8 cellular contexts compared by ENCODE assay signal in genomic region chr5:171484460-171484899, GRCh38.
A peak's percentile ranks its signal among the peaks of the same experiment; 100 is the strongest.
DNase-seq lines count a peak whose midpoint lies in the region; ATAC-seq and TF ChIP-seq lines count a peak whose summit lies in the region.

No MANE protein-coding gene starts in this region.

- intact Hi-C loops in uterus (cut with DNase I; ENCODE audit: low total_unique reads) (no loop called here), posterior cingulate gyrus (cut with DNase I) (no loop called here)

- H3K9me3 ChIP-seq in uterus = no peaks in the 10 kb centered on the region

- H3K4me1 ChIP-seq in uterus = no peaks in the 10 kb centered on the region

- H3K4me3 Mint-ChIP-seq in HFFc6 = no peak overlapping the region
- H3K4me3 Mint-ChIP-seq in neural crest cell = no peak overlapping the region

- H3K27ac ChIP-seq in uterus = peak overlapping the region; percentile 72 to 78

- H3K4me3 ChIP-seq in AG09309 (ENCODE audit: control insufficient read depth, low read depth, low read length) = no peak overlapping the region
- H3K4me3 ChIP-seq in choroid plexus epithelial cell (ENCODE audit: low read depth, low read length) = no peak overlapping the region
- no peak overlapping the region for H3K4me3 ChIP-seq in uterus

- no peaks in the 10 kb centered on the region for H3K36me3 ChIP-seq in uterus

- peak; percentile 86 for TF ChIP-seq CTCF in AG09309 (IDR thresholded peaks at IDR 0.05; ENCODE audit: control insufficient read depth, insufficient read depth, low read depth, low read length, missing control alignments)
- TF ChIP-seq CTCF in HFFc6 (IDR thresholded peaks at IDR 0.05) = peak; percentile 93
- peak; percentile 83 for TF ChIP-seq CTCF in choroid plexus epithelial cell (conservative IDR thresholded peaks at IDR 0.05; ENCODE audit: low read depth, low read length)
- TF ChIP-seq CTCF in neural crest cell (conservative IDR thresholded peaks at IDR 0.05) = peak; percentile 70
- peak; percentile 42 to 72 (median 54) for TF ChIP-seq CTCF in uterus (IDR thresholded peaks at IDR 0.05)

- no peaks in the 10 kb centered on the region for H3K36me3 Mint-ChIP-seq in HFFc6 (ENCODE audit: low read depth)
- H3K36me3 Mint-ChIP-seq in neural crest cell (ENCODE audit: low read depth) = no peaks in the 10 kb centered on the region

- ATAC-seq in HG03045 (IDR thresholded peaks at IDR 0.05; ENCODE audit: unreplicated experiment) = no peak

- DNase-seq in AG09309 (ENCODE audit: low read depth) (no peak), HFFc6 (no peak), choroid plexus epithelial cell (ENCODE audit: low read depth) (peak; percentile 36), neural crest cell (ENCODE audit: low read depth, low spot score) (peak; percentile 25), uterus (peak; percentile 34 to 46), posterior cingulate gyrus (no peak)
- peak; percentile 2 for DNase-seq in activated CD4-positive, CD25-positive, alpha-beta regulatory T cell treated with anti-CD3 and anti-CD28 coated beads, Interleukin-2, amount 50 U/mL, for 16 hours (ENCODE audit: low read depth, low spot score)

- H3K27ac Mint-ChIP-seq in HFFc6 (no peak overlapping the region), neural crest cell (ENCODE audit: unreplicated experiment) (no peak overlapping the region)

- H3K9me3 Mint-ChIP-seq in HFFc6 = no peaks in the 10 kb centered on the region
- H3K9me3 Mint-ChIP-seq in neural crest cell = no peaks in the 10 kb centered on the region

- H3K27me3 Mint-ChIP-seq in HFFc6 (ENCODE audit: insufficient read depth) = peaks cover 37% of the 10 kb centered on the region
- no peaks in the 10 kb centered on the region for H3K27me3 Mint-ChIP-seq in neural crest cell (ENCODE audit: low read depth)

- H3K4me1 Mint-ChIP-seq in HFFc6 (ENCODE audit: low read depth) (no peaks in the 10 kb centered on the region), neural crest cell (no peaks in the 10 kb centered on the region)

- no peak for TF ChIP-seq POLR2A in uterus (IDR thresholded peaks at IDR 0.05)

- no peaks in the 10 kb centered on the region for H3K27me3 ChIP-seq in uterus

Comparison
In these comparisons a context has a peak if more than half of its experiments do, and no peak if none do; other contexts are left out.
1. DNase-seq: peak in activated CD4-positive, CD25-positive, alpha-beta regulatory T cell treated with anti-CD3 and anti-CD28 coated beads, Interleukin-2, amount 50 U/mL, for 16 hours (single experiment), choroid plexus epithelial cell (single experiment), neural crest cell (single experiment) and uterus (2 of 2); none in AG09309 (single experiment), HFFc6 (single experiment) and posterior cingulate gyrus (0 of 10).
2. Peak in every context shown above with its lines, with median percentiles within 50 percentile points of each other: CTCF ChIP-seq.